8 cellular contexts compared by ENCODE assay signal in genomic region chr3:195658381-195659135, GRCh38.
DNase-seq lines count a peak whose midpoint lies in the region; ATAC-seq and TF ChIP-seq lines count a peak whose summit lies in the region.
"Not testable (repeated sequence)": the region's sequence is repeated elsewhere in the genome, so short reads cannot be mapped to it uniquely, and the experiment has no call there.

No MANE protein-coding gene starts in this region.

- H3K27ac ChIP-seq in HL-60 (replicated peaks); ectodermal cell (ENCODE audit: insufficient read depth, low read depth, low read length, poor library complexity, severe bottlenecking): not testable (repeated sequence)

- ATAC-seq in GM19324 (IDR thresholded peaks at IDR 0.05; ENCODE audit: low FRiP score, unreplicated experiment) (peak; percentile 38), HG02642 (IDR thresholded peaks at IDR 0.05; ENCODE audit: poor library complexity, unreplicated experiment) (peak; percentile 42), left lobe of liver (peak; percentile 96)

- H3K9me3 Mint-ChIP-seq in activated CD4-positive, alpha-beta T cell treated with anti-CD3 and anti-CD28 coated beads, Interleukin-2, amount 10 ng/mL, durations not matched to agents 7 days and 5 days, result not testable (repeated sequence)

- peaks cover 16% of the 10 kb centered on the region for H3K4me1 Mint-ChIP-seq in activated CD4-positive, alpha-beta T cell treated with anti-CD3 and anti-CD28 coated beads, Interleukin-2, amount 10 ng/mL, durations not matched to agents 7 days and 5 days

- CTCF ChIA-PET in AG04449 (lab: Yijun Ruan, JAX); activated CD4-positive, alpha-beta T cell treated with anti-CD3 and anti-CD28 coated beads, Interleukin-2, amount 10 ng/mL, durations not matched to agents 7 days and 5 days (lab: Charles Lee): not testable (repeated sequence)

- peak overlapping the region; percentile 64 for H3K4me3 ChIP-seq in AG04449 (ENCODE audit: low read depth, low read length)
- H3K4me3 ChIP-seq in HL-60 (replicated peaks; ENCODE audit: insufficient read depth, low read length), result peak overlapping the region; percentile 57
- peak overlapping the region; percentile 37 for H3K4me3 ChIP-seq in ectodermal cell (ENCODE audit: insufficient read depth, low read depth, low read length)
- H3K4me3 ChIP-seq in skeletal muscle cell (ENCODE audit: low read depth, low read length), result peak overlapping the region; percentile 54

- H3K4me3 Mint-ChIP-seq in activated CD4-positive, alpha-beta T cell treated with anti-CD3 and anti-CD28 coated beads, Interleukin-2, amount 10 ng/mL, durations not matched to agents 7 days and 5 days, result peak overlapping the region; percentile 72

- not testable (repeated sequence) for TF ChIP-seq CTCF in AG04449 (IDR thresholded peaks at IDR 0.05; ENCODE audit: insufficient read depth, low read length, missing control alignments); HL-60 (IDR thresholded peaks at IDR 0.05; ENCODE audit: insufficient read depth, low read length)

- not testable (repeated sequence) for DNase-seq in AG04449 (ENCODE audit: low read depth, low spot score); HL-60 (ENCODE audit: low read depth in 1 of 2, low spot score in 1 of 2); activated CD4-positive, alpha-beta T cell treated with anti-CD3 and anti-CD28 coated beads, Interleukin-2, amount 10 ng/mL, durations not matched to agents 7 days and 5 days; skeletal muscle cell (ENCODE audit: low read depth)
- DNase-seq in left lobe of liver (ENCODE audit: low spot score), result peak; percentile 74

- POLR2A ChIA-PET in AG04449 (lab: Yijun Ruan, JAX); activated CD4-positive, alpha-beta T cell treated with anti-CD3 and anti-CD28 coated beads, Interleukin-2, amount 10 ng/mL, durations not matched to agents 7 days and 5 days (lab: Charles Lee): not testable (repeated sequence)

- H3K27me3 ChIP-seq in HL-60 (ENCODE audit: insufficient read depth, poor library complexity, severe bottlenecking); ectodermal cell (ENCODE audit: control insufficient read depth, insufficient read depth, low read length, poor library complexity, severe bottlenecking): not testable (repeated sequence)

- peak overlapping the region; percentile 57 for H3K27ac Mint-ChIP-seq in activated CD4-positive, alpha-beta T cell treated with anti-CD3 and anti-CD28 coated beads, Interleukin-2, amount 10 ng/mL, durations not matched to agents 7 days and 5 days

- not testable (repeated sequence) for H3K27me3 Mint-ChIP-seq in activated CD4-positive, alpha-beta T cell treated with anti-CD3 and anti-CD28 coated beads, Interleukin-2, amount 10 ng/mL, durations not matched to agents 7 days and 5 days

- not testable (repeated sequence) for H3K9me3 ChIP-seq in ectodermal cell (ENCODE audit: control insufficient read depth, low read length)

- not testable (repeated sequence) for H3K4me1 ChIP-seq in ectodermal cell (ENCODE audit: control insufficient read depth, insufficient read depth, low read length)

- H3K36me3 ChIP-seq in ectodermal cell (ENCODE audit: control insufficient read depth, insufficient read depth, low read length), result not testable (repeated sequence)

- not testable (repeated sequence) for H3K36me3 Mint-ChIP-seq in activated CD4-positive, alpha-beta T cell treated with anti-CD3 and anti-CD28 coated beads, Interleukin-2, amount 10 ng/mL, durations not matched to agents 7 days and 5 days (ENCODE audit: low read depth)

- WGBS in ectodermal cell, 2 experiments, result 20 to 27% methylated on average over 1 to 3 of the region's 53 CpGs

Comparison
In these comparisons a context has a peak if more than half of its experiments do, and no peak if none do; other contexts are left out.
1. ATAC-seq: peak in every context shown above with its lines; median percentile 96 in left lobe of liver; 42 in HG02642; 38 in GM19324.